25 cellular contexts compared by ENCODE assay signal in the genomic region with DNA sequence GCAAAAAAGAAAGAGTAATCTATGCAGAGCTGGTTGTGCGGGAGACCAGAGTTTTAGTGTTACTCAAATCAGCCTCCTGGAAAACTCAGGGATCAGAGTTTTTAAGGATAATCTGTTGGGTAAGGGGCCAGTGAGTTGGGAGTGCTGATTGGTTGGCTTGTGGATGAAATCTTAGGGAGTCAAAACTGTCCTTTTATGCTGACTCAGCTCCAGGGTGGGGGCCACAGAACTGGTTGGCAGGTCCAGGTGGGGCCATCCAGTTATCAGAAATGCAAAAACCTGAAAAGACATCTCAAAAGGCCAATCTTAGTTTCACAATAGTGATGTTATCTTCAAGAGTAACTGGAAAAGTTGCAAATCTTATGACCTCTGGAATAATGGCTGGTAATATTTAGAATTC.
"Had no signal": no experiment of that assay in that cellular context is flagged by ENCODE, and none has a peak within 500 bp of the region (broad histone marks: within the 10 kb centered on the region; RNA-seq: fewer than 3 reads in every experiment).

No MANE protein-coding gene starts in this region.

- H3K27ac Mint-ChIP-seq: memory B cell; mesothelial cell of epicardium; naive B cell; natural killer cell treated with Interleukin-12 subunit alpha and Interleukin-12 subunit beta and Interleukin-15 and Interleukin-18, amount 100 ng/mL, for 72 hours; stimulated activated memory B cell treated with anti-CD40 and anti-IgM and Interleukin-4, amounts not matched to agents 10 μg/mL and 1 μg/mL and 100 μg/mL, for 72 hours; stimulated activated naive CD8-positive, alpha-beta T cell treated with anti-CD3 and anti-CD28 coated beads, Interleukin-15, amount 100 ng/mL, for 72 hours had no signal

- H3K27ac ChIP-seq: gastrocnemius medialis, lower lobe of right lung, ovary, psoas muscle, skin epidermis, spleen, suprapubic skin, transverse colon had no signal

- H3K27me3 ChIP-seq: gastrocnemius medialis, ovary, spleen, suprapubic skin, transverse colon had no signal

- H3K27me3 Mint-ChIP-seq: memory B cell; naive B cell; natural killer cell treated with Interleukin-12 subunit alpha and Interleukin-12 subunit beta and Interleukin-15 and Interleukin-18, amount 100 ng/mL, for 72 hours; stimulated activated memory B cell treated with anti-CD40 and anti-IgM and Interleukin-4, amounts not matched to agents 10 μg/mL and 1 μg/mL and 100 μg/mL, for 72 hours; stimulated activated naive CD8-positive, alpha-beta T cell treated with anti-CD3 and anti-CD28 coated beads, Interleukin-15, amount 100 ng/mL, for 72 hours had no signal

- FAIRE-seq: keratinocyte had no signal

- DNase-seq: cerebellar nuclear complex; cortex of kidney; foreskin fibroblast; gastrocnemius medialis; head of caudate nucleus; left ventricle myocardium superior; lower lobe of right lung; mucosa of descending colon; naive B cell; nucleus accumbens; ovary; posterior cingulate gyrus; psoas muscle; right cardiac atrium; spleen; stimulated activated CD4-positive, alpha-beta T cell treated with anti-CD3 and anti-CD28 coated beads, Interleukin-4, amount 100 ng/mL, for 4 hours; stimulated activated naive CD8-positive, alpha-beta T cell treated with anti-CD3 and anti-CD28 coated beads, Interleukin-15, amount 100 ng/mL, for 72 hours; transverse colon had no signal

- H3K9me3 ChIP-seq: gastrocnemius medialis, ovary, psoas muscle, suprapubic skin had no signal

- H3K36me3 ChIP-seq: gastrocnemius medialis, lower lobe of right lung, ovary, spleen, suprapubic skin, transverse colon had no signal

- ATAC-seq: gastrocnemius medialis; left ventricle myocardium superior; lower lobe of right lung; mucosa of descending colon; natural killer cell treated with Interleukin-12 subunit alpha and Interleukin-12 subunit beta and Interleukin-15 and Interleukin-18, amount 100 ng/mL, for 72 hours; psoas muscle; right cardiac atrium; stimulated activated memory B cell treated with anti-CD40 and anti-IgM and Interleukin-4, amounts not matched to agents 10 μg/mL and 1 μg/mL and 100 μg/mL, for 72 hours; stimulated activated naive CD8-positive, alpha-beta T cell treated with anti-CD3 and anti-CD28 coated beads, Interleukin-15, amount 100 ng/mL, for 72 hours had no signal

- H3K4me3 ChIP-seq: gastrocnemius medialis, lower lobe of right lung, mucosa of descending colon, ovary, psoas muscle, skin epidermis, spleen, suprapubic skin, transverse colon had no signal

- H3K4me3 Mint-ChIP-seq: memory B cell; mesothelial cell of epicardium; natural killer cell treated with Interleukin-12 subunit alpha and Interleukin-12 subunit beta and Interleukin-15 and Interleukin-18, amount 100 ng/mL, for 72 hours; stimulated activated memory B cell treated with anti-CD40 and anti-IgM and Interleukin-4, amounts not matched to agents 10 μg/mL and 1 μg/mL and 100 μg/mL, for 72 hours; stimulated activated naive CD8-positive, alpha-beta T cell treated with anti-CD3 and anti-CD28 coated beads, Interleukin-15, amount 100 ng/mL, for 72 hours had no signal
